Comparison of ENCODE assay signal across 8 cellular contexts in the genomic region with DNA sequence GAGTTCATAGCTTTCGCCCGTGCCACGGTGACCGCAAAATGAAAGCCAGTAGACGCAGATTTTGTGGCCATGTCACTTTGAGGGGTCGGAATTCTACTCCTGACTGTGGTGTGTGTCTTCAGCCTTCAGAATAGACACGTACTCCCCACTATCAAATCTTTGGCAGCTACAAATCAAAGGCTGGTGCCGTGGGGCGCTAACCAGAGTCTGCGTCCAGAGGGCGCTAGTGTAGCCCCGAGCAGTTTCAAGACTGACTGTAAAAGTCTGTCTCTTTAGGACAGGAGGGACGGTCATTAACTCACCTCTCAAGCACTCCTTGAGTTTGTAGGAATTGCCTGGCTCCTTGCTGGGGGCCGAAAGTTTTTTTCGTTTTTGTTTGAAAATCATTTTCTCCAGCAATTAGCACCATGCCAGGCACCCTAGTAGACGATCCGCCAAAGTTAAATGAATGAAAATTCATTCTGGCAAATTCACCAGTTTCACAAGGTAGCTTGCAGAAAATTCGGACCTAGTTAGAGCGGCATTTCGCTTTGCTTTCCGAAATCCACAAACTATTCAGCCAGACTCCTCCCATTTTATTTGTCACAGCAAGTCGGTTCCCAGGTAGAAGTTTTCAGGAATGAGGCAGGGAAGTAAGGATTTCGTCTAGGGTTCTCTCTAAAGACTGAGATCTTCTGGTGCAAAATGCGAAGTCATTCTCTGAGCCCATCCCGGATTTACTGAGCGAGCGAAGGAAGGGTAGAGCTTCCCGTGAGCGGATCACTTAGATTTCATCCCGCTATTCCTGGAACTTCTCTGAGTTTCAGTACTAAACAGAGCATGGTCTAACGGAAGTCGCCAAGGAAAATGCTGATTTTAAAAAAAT. TPM values are rescaled to one million over a fixed set of nuclear protein-coding genes. Genes with fewer than 3 reads are reported as not detected.
DNase-seq lines count a peak whose midpoint lies in the region; ATAC-seq, FAIRE-seq and TF ChIP-seq lines count a peak whose summit lies in the region.

No MANE protein-coding gene starts in this region.

- intact Hi-C loops in Calu3 (cut with micrococcal nuclease; ENCODE audit: unreplicated experiment): loop anchor here (2.0 to 5.0 kb wide), 4 partner anchors 32 to 237 kb away; no protein-coding TSS in a partner anchor
- intact Hi-C loops in activated naive CD4-positive, alpha-beta T cell treated with anti-CD3 and anti-CD28 coated beads for 36 hours (cut with micrococcal nuclease): loop anchor here (1.0 to 10.0 kb wide), 7 partner anchors 31 to 1630 kb away; partner anchors contain the start of gene PSMA1
- intact Hi-C loops in left cardiac atrium (cut with DNase I): loop anchor here in 1 of 2 donors (10.0 kb wide), 1 partner anchor 100 kb away; the partner anchor contains the start of gene CALCB

- H3K4me1 Mint-ChIP-seq in Calu3 (ENCODE audit: low read depth, unreplicated experiment) (peaks cover 10% of the 10 kb centered on the region), H9 (peaks cover 36 to 37% of the 10 kb centered on the region in 2 experiments)
- H3K4me1 Mint-ChIP-seq in activated naive CD4-positive, alpha-beta T cell treated with anti-CD3 and anti-CD28 coated beads for 36 hours (ENCODE audit: low read depth): peaks cover 33% of the 10 kb centered on the region

- H3K18ac ChIP-seq in H9 (ENCODE audit: insufficient read length, low read depth, low read length): no peak overlapping the region

- no peak overlapping the region for H3K9ac ChIP-seq in H9 (ENCODE audit: extremely low read depth, insufficient read length, low read length)

- no peaks in the 10 kb centered on the region for H3K36me3 ChIP-seq in Peyer's patch
- H3K36me3 ChIP-seq in small intestine (ENCODE audit: control insufficient read depth in 2 of 2, insufficient read depth in 2 of 2, low read length in 2 of 2): no peaks in the 10 kb centered on the region

- no peaks in the 10 kb centered on the region for H4K20me1 ChIP-seq in H9 (ENCODE audit: control insufficient read depth, insufficient read depth, insufficient read length)

- peak; percentile 64 to 76 for ATAC-seq in left cardiac atrium

- FAIRE-seq in small intestine (lab: Jason Lieb, UNC): no peak

- no peak overlapping the region for H2BK5ac ChIP-seq in H9 (ENCODE audit: insufficient read length, low read length)

- no TSS peak for BruUV-seq in Calu3 (replicated peaks; lab: Mats Ljungman, UMichigan)

- no peak overlapping the region for H3K4ac ChIP-seq in H9 (ENCODE audit: low read depth, low read length)

- H4K5ac ChIP-seq in H9 (ENCODE audit: insufficient read length, low read depth, low read length): no peak overlapping the region

- H3K79me1 ChIP-seq in H9 (ENCODE audit: insufficient read depth, low read depth, low read length, poor library complexity, severe bottlenecking): no peaks in the 10 kb centered on the region

- no peak overlapping the region for H4K91ac ChIP-seq in H9 (ENCODE audit: insufficient read length, low read depth, low read length)

- H3K56ac ChIP-seq in H9 (ENCODE audit: insufficient read length, low read depth, low read length): no peak overlapping the region

- peaks cover 5% of the 10 kb centered on the region; the same call in 1 of the 2 replicates for H3K4me1 ChIP-seq in H9 (ENCODE audit: insufficient read depth, low read length)
- H3K4me1 ChIP-seq in Peyer's patch: peaks cover 0 to 21% (median 15%) of the 10 kb centered on the region in 4 donors
- H3K4me1 ChIP-seq in small intestine (ENCODE audit: control insufficient read depth in 2 of 2, insufficient read depth in 1 of 2, low read depth in 1 of 2, low read length in 1 of 2): no peaks in the 10 kb centered on the region

- H2BK12ac ChIP-seq in H9 (ENCODE audit: insufficient read length, low read depth, low read length): no peak overlapping the region

- CTCF ChIA-PET in Calu3 (lab: Charles Lee): interaction anchor here (0.7 to 3.1 kb wide), 7 partner anchors 30 to 185 kb away, joined by 3 to 23 read pairs (median 4); partner anchors contain the start of gene CALCB
- CTCF ChIA-PET in activated naive CD4-positive, alpha-beta T cell treated with anti-CD3 and anti-CD28 coated beads for 36 hours (lab: Charles Lee): interaction anchor here (0.5 to 4.9 kb wide), 24 partner anchors 9 to 1847 kb away, joined by 3 to 89 read pairs (median 3); partner anchors contain the start of gene CALCB

- H3K27me3 Mint-ChIP-seq in Calu3 (ENCODE audit: unreplicated experiment): peaks cover 95% of the 10 kb centered on the region
- peaks cover 94% of the 10 kb centered on the region for H3K27me3 Mint-ChIP-seq in H9 (ENCODE audit: low read depth)
- H3K27me3 Mint-ChIP-seq in activated naive CD4-positive, alpha-beta T cell treated with anti-CD3 and anti-CD28 coated beads for 36 hours (ENCODE audit: low read depth): peaks cover 58% of the 10 kb centered on the region

- H3T11ph ChIP-seq in H9 (ENCODE audit: low read length): no peak overlapping the region

- TF ChIP-seq POLR2A in Peyer's patch (IDR thresholded peaks at IDR 0.05): no peak

- H3K36me3 Mint-ChIP-seq in Calu3 (ENCODE audit: insufficient read depth, unreplicated experiment) (no peaks in the 10 kb centered on the region), H9 (ENCODE audit: insufficient read depth in 1 of 3, low read depth in 3 of 3) (peaks cover 0 to 2% (median 0%) of the 10 kb centered on the region in 3 experiments; a peak in 1 of 7 replicates)
- H3K36me3 Mint-ChIP-seq in activated naive CD4-positive, alpha-beta T cell treated with anti-CD3 and anti-CD28 coated beads for 36 hours (ENCODE audit: low read depth): no peaks in the 10 kb centered on the region

- TF ChIP-seq CTCF in Calu3 (IDR thresholded peaks at IDR 0.05; ENCODE audit: unreplicated experiment) (peak; percentile 63), H9 (conservative IDR thresholded peaks at IDR 0.05) (peak; percentile 85), Peyer's patch (IDR thresholded peaks at IDR 0.05) (peak in 4 of 6 experiments; percentile 34 to 54 (median 46))

- H3K79me2 ChIP-seq in H9 (ENCODE audit: insufficient read depth, low read length): no peaks in the 10 kb centered on the region

- peaks cover 57% of the 10 kb centered on the region for H3K27me3 ChIP-seq in H9 (ENCODE audit: insufficient read depth, low read length)
- H3K27me3 ChIP-seq in Peyer's patch: peaks cover 0 to 20% of the 10 kb centered on the region in 2 donors
- H3K27me3 ChIP-seq in small intestine (ENCODE audit: control insufficient read depth in 2 of 2, insufficient read depth in 2 of 2, low read length in 2 of 2): peaks cover 12 to 46% of the 10 kb centered on the region in 2 donors

- peak overlapping the region; percentile 29 for H2AFZ ChIP-seq in H9 (ENCODE audit: low read length)

- H3K4me3 ChIP-seq in Peyer's patch (peak overlapping the region in 3 of 4 donors; percentile 15 to 35 (median 17)), small intestine (ENCODE audit: low read depth in 1 of 2, low read length in 2 of 2) (no peak overlapping the region)

- H3K27ac ChIP-seq in H9 (ENCODE audit: insufficient read length, low read depth, low read length): no peak overlapping the region
- H3K27ac ChIP-seq in Peyer's patch: no peak overlapping the region
- H3K27ac ChIP-seq in small intestine (ENCODE audit: low read depth in 1 of 2, low read length in 1 of 2): no peak overlapping the region

- H3K4me3 Mint-ChIP-seq in Calu3 (ENCODE audit: low read depth, unreplicated experiment) (peak overlapping the region; percentile 50), H9 (peak overlapping the region; percentile 41 to 82)
- peak overlapping the region; percentile 69 for H3K4me3 Mint-ChIP-seq in activated naive CD4-positive, alpha-beta T cell treated with anti-CD3 and anti-CD28 coated beads for 36 hours

- no peak overlapping the region for H2BK120ac ChIP-seq in H9 (ENCODE audit: low read depth, low read length, poor library complexity, severe bottlenecking)

- H3K23me2 ChIP-seq in H9 (ENCODE audit: insufficient read length, low read depth, low read length, poor library complexity, severe bottlenecking): peaks cover 24% of the 10 kb centered on the region

- H3K9me3 ChIP-seq in H9 (ENCODE audit: control insufficient read depth, low read depth, low read length): no peaks in the 10 kb centered on the region
- H3K9me3 ChIP-seq in Peyer's patch: no peaks in the 10 kb centered on the region
- H3K9me3 ChIP-seq in small intestine (ENCODE audit: control insufficient read depth, low read depth): no peaks in the 10 kb centered on the region

- H2AK5ac ChIP-seq in H9 (ENCODE audit: insufficient read length, low read length): no peak overlapping the region

- peak overlapping the region; percentile 77 for H3K4me2 ChIP-seq in H9 (ENCODE audit: insufficient read depth, insufficient read length, low read length)

- DNase-seq in Calu3 (peak; percentile 68), H9 (peak; percentile 84), Peyer's patch (peak in 2 of 3 donors; percentile 64 to 67), left cardiac atrium (peak; percentile 51), small intestine (peak; percentile 46), midbrain (lab: John Stamatoyannopoulos, UW) (no peak), NCI-H1092 treated with DMSO at 0.1 percent for 48 hours (lab: John Stamatoyannopoulos, UW) (no peak)
- DNase-seq in activated naive CD4-positive, alpha-beta T cell treated with anti-CD3 and anti-CD28 coated beads for 36 hours: peak; percentile 83

- H4K8ac ChIP-seq in H9 (replicated peaks; ENCODE audit: insufficient read length, low read depth, low read length): no peak overlapping the region

- no CpG with 5 or more reads among the region's 32 CpGs for WGBS in H9 (ENCODE audit: extremely low coverage, insufficient read length, low lambda C conversion rate)
- 5 to 7% (median 6%) methylated on average over 32 of the region's 32 CpGs for WGBS in small intestine, 3 donors

- no peak overlapping the region for H3K23ac ChIP-seq in H9 (ENCODE audit: insufficient read length, low read depth, low read length)

- no peaks in the 10 kb centered on the region for H3K9me3 Mint-ChIP-seq in Calu3 (ENCODE audit: low read depth, unreplicated experiment)
- H3K9me3 Mint-ChIP-seq in H9: no peaks in the 10 kb centered on the region; a peak in 2 of 5 replicates
- no peaks in the 10 kb centered on the region for H3K9me3 Mint-ChIP-seq in activated naive CD4-positive, alpha-beta T cell treated with anti-CD3 and anti-CD28 coated beads for 36 hours

- H2BK15ac ChIP-seq in H9 (ENCODE audit: low read depth, low read length): no peak overlapping the region

- no peak overlapping the region for H3K27ac Mint-ChIP-seq in Calu3 (ENCODE audit: unreplicated experiment)
- H3K27ac Mint-ChIP-seq in H9: no peak overlapping the region
- no peak overlapping the region for H3K27ac Mint-ChIP-seq in activated naive CD4-positive, alpha-beta T cell treated with anti-CD3 and anti-CD28 coated beads for 36 hours

- H3K14ac ChIP-seq in H9 (ENCODE audit: insufficient read depth, low read length): no peak overlapping the region

- H2BK20ac ChIP-seq in H9 (ENCODE audit: low read depth, low read length, poor library complexity, severe bottlenecking): no peak overlapping the region

RNA-seq across cellular contexts. Expression of gene CALCA, which starts 2.8 kb away (rescaled TPM):
- total RNA-seq in Calu3 (2022): 1.2 TPM in 1 of 2 replicates, not detected in the other
- total RNA-seq in H9 (2021): 0.29 TPM in 1 of 2 replicates, not detected in the other
- not detected for total RNA-seq in Peyer's patch
- not detected for total RNA-seq in activated naive CD4-positive, alpha-beta T cell treated with anti-CD3 and anti-CD28 coated beads for 36 hours
- total RNA-seq in left cardiac atrium: not detected
- under 1 TPM in 1 of 3 donors, not detected in 2; 0.27 TPM for polyA plus RNA-seq in small intestine

Comparison
In these comparisons a context has a peak if more than half of its experiments do, and no peak if none do; other contexts are left out.
1. DNase-seq: peak in Calu3 (single experiment), H9 (single experiment), Peyer's patch (2 of 3), activated naive CD4-positive, alpha-beta T cell treated with anti-CD3 and anti-CD28 coated beads for 36 hours (single experiment), left cardiac atrium (single experiment) and small intestine (single experiment); none in midbrain (single experiment) and NCI-H1092 treated with DMSO at 0.1 percent for 48 hours (single experiment).
2. H3K4me3 ChIP-seq: peak in Peyer's patch (3 of 4); none in small intestine (0 of 2).
3. Peak in every context shown above with its lines, with median percentiles within 50 percentile points of each other: H3K4me3 Mint-ChIP-seq and CTCF ChIP-seq.